17 cellular contexts compared by ENCODE assay signal in genomic region chrX:8484360-8484759, GRCh38. TPM values are rescaled to one million over a fixed set of nuclear protein-coding genes. Genes with fewer than 3 reads are reported as not detected.
"Had no signal": no experiment of that assay in that cellular context is flagged by ENCODE, and none has a peak within 500 bp of the region (broad histone marks: within the 10 kb centered on the region; RNA-seq: fewer than 3 reads in every experiment).

No MANE protein-coding gene starts in this region.

- H3K4me3 ChIP-seq: cardiac muscle cell, hepatocyte, left ventricle myocardium inferior, mucosa of descending colon, ovary, sigmoid colon, thoracic aorta had no signal

- H2AFZ ChIP-seq: hepatocyte had no signal

- H3K9me3 Mint-ChIP-seq: activated CD4-positive, alpha-beta memory T cell treated with anti-CD3 and anti-CD28 coated beads for 36 hours; activated T-cell treated with anti-CD3 and anti-CD28 coated beads, Interleukin-2, amount 50 U/mL, for 24 hours had no signal

- H3K27me3 Mint-ChIP-seq: activated CD4-positive, alpha-beta memory T cell treated with anti-CD3 and anti-CD28 coated beads for 36 hours; activated CD4-positive, alpha-beta T cell treated with anti-CD3 and anti-CD28 coated beads for 36 hours; activated T-cell treated with anti-CD3 and anti-CD28 coated beads, Interleukin-2, amount 50 U/mL, for 24 hours; naive thymus-derived CD4-positive, alpha-beta T cell had no signal

- H3K27ac ChIP-seq: cardiac muscle cell, hepatocyte, left ventricle myocardium inferior, ovary, sigmoid colon, thoracic aorta, WERI-Rb-1 had no signal

- H3K4me1 Mint-ChIP-seq: activated CD4-positive, alpha-beta T cell treated with anti-CD3 and anti-CD28 coated beads for 36 hours; naive thymus-derived CD4-positive, alpha-beta T cell had no signal

- H3K9me3 ChIP-seq: left ventricle myocardium inferior, mucosa of descending colon, ovary, sigmoid colon, thoracic aorta had no signal

- H3K4me1 ChIP-seq: left ventricle myocardium inferior, sigmoid colon had no signal

- H3K4me2 ChIP-seq: hepatocyte had no signal

- H3K36me3 ChIP-seq: cardiac muscle cell, left ventricle myocardium inferior, ovary, sigmoid colon, thoracic aorta, WERI-Rb-1 had no signal

- H3K27ac Mint-ChIP-seq: activated CD4-positive, alpha-beta memory T cell treated with anti-CD3 and anti-CD28 coated beads for 36 hours; activated CD4-positive, alpha-beta T cell treated with anti-CD3 and anti-CD28 coated beads for 36 hours; activated naive CD4-positive, alpha-beta T cell treated with anti-CD3 and anti-CD28 coated beads, Interleukin-2, amount 50 U/mL, for 72 hours; activated T-cell treated with anti-CD3 and anti-CD28 coated beads, Interleukin-2, amount 50 U/mL, for 24 hours; naive thymus-derived CD4-positive, alpha-beta T cell had no signal

- H3K79me2 ChIP-seq: hepatocyte had no signal

- H3K4me3 Mint-ChIP-seq: activated CD4-positive, alpha-beta memory T cell treated with anti-CD3 and anti-CD28 coated beads for 36 hours; activated CD4-positive, alpha-beta T cell treated with anti-CD3 and anti-CD28 coated beads for 36 hours; activated T-cell treated with anti-CD3 and anti-CD28 coated beads, Interleukin-2, amount 50 U/mL, for 24 hours; naive thymus-derived CD4-positive, alpha-beta T cell had no signal

- DNase-seq: activated CD4-positive, alpha-beta memory T cell treated with anti-CD3 and anti-CD28 coated beads for 36 hours; activated CD4-positive, alpha-beta T cell treated with anti-CD3 and anti-CD28 coated beads for 36 hours; activated effector memory CD4-positive, alpha-beta T cell treated with anti-CD3 and anti-CD28 coated beads, Interleukin-2, amount 50 U/mL, for 16 hours; activated T-cell treated with anti-CD3 and anti-CD28 coated beads, Interleukin-2, amount 50 U/mL, for 24 hours; left ventricle myocardium inferior; mucosa of descending colon; naive thymus-derived CD4-positive, alpha-beta T cell; ovary; sigmoid colon; stimulated activated CD4-positive, alpha-beta T cell treated with anti-CD3 and anti-CD28 coated beads, Interleukin-2, amount 100 ng/mL, for 24 hours; WERI-Rb-1 had no signal

- H3K36me3 Mint-ChIP-seq: activated CD4-positive, alpha-beta memory T cell treated with anti-CD3 and anti-CD28 coated beads for 36 hours; activated naive CD4-positive, alpha-beta T cell treated with anti-CD3 and anti-CD28 coated beads, Interleukin-2, amount 50 U/mL, for 72 hours; naive thymus-derived CD4-positive, alpha-beta T cell had no signal

- ATAC-seq: activated CD4-positive, alpha-beta T cell treated with anti-CD3 and anti-CD28 coated beads for 36 hours; activated naive CD4-positive, alpha-beta T cell treated with anti-CD3 and anti-CD28 coated beads, Interleukin-2, amount 50 U/mL, for 72 hours; mucosa of descending colon; naive thymus-derived CD4-positive, alpha-beta T cell had no signal

- H3K27me3 ChIP-seq: cardiac muscle cell, hepatocyte, ovary, sigmoid colon had no signal

RNA-seq across cellular contexts. Expression of gene VCX3B, which starts 19.7 kb away (rescaled TPM):
- total RNA-seq: activated CD4-positive, alpha-beta memory T cell treated with anti-CD3 and anti-CD28 coated beads for 36 hours; activated CD4-positive, alpha-beta T cell treated with anti-CD3 and anti-CD28 coated beads for 36 hours; activated naive CD4-positive, alpha-beta T cell treated with anti-CD3 and anti-CD28 coated beads, Interleukin-2, amount 50 U/mL, for 72 hours; hepatocyte; left ventricle myocardium inferior; mucosa of descending colon; naive thymus-derived CD4-positive, alpha-beta T cell; ovary; sigmoid colon; thoracic aorta; ureter had no signal
- polyA plus RNA-seq: hepatocyte; keratinocyte; naive thymus-derived CD4-positive, alpha-beta T cell; ovary; sigmoid colon had no signal
